25 cellular contexts compared by ENCODE assay signal in genomic region chr17:58096892-58097291, GRCh38. TPM values are rescaled to one million over a fixed set of nuclear protein-coding genes. Genes with fewer than 3 reads are reported as not detected.
DNase-seq lines count a peak whose midpoint lies in the region; ATAC-seq and TF ChIP-seq lines count a peak whose summit lies in the region.
"Had no signal": no experiment of that assay in that cellular context is flagged by ENCODE, and none has a peak within 500 bp of the region (broad histone marks: within the 10 kb centered on the region; RNA-seq: fewer than 3 reads in every experiment).

No MANE protein-coding gene starts in this region.

- no peaks in the 10 kb centered on the region for H3K9me3 Mint-ChIP-seq in type B pancreatic cell

- peak; percentile 46; the same call in 2 of the 3 replicates for ATAC-seq in SK-N-SH treated with all-trans-retinoic acid at 6 μM for 48 hours
- ATAC-seq: activated CD8-positive, alpha-beta memory T cell treated with anti-CD3 and anti-CD28 coated beads, Interleukin-2, amount 10 ng/mL, durations not matched to agents 7 days and 5 days; left cardiac atrium had no signal

- H3K36me3 Mint-ChIP-seq in type B pancreatic cell, result peaks cover 5% of the 10 kb centered on the region

- no peak overlapping the region for H3K4me3 Mint-ChIP-seq in type B pancreatic cell
- H3K4me3 Mint-ChIP-seq: activated CD8-positive, alpha-beta memory T cell treated with anti-CD3 and anti-CD28 coated beads, Interleukin-2, amount 10 ng/mL, durations not matched to agents 7 days and 5 days; CD4-positive, CD25-positive, alpha-beta regulatory T cell had no signal

- H3K4me1 Mint-ChIP-seq in type B pancreatic cell (ENCODE audit: unreplicated experiment), result peaks cover 2% of the 10 kb centered on the region

- H3K27me3 Mint-ChIP-seq in type B pancreatic cell, result no peaks in the 10 kb centered on the region
- H3K27me3 Mint-ChIP-seq: CD4-positive, CD25-positive, alpha-beta regulatory T cell had no signal

- TF ChIP-seq CTCF in fibroblast of mammary gland (conservative IDR thresholded peaks at IDR 0.05; ENCODE audit: control insufficient read depth, insufficient read depth, low read depth, low read length) (peak; percentile 22), type B pancreatic cell (conservative IDR thresholded peaks at IDR 0.05) (peak; percentile 46)

- H3K27ac Mint-ChIP-seq in type B pancreatic cell, result no peak overlapping the region
- H3K27ac Mint-ChIP-seq: activated CD8-positive, alpha-beta memory T cell treated with anti-CD3 and anti-CD28 coated beads, Interleukin-2, amount 10 ng/mL, durations not matched to agents 7 days and 5 days; CD4-positive, CD25-positive, alpha-beta regulatory T cell had no signal

- peak; percentile 46 for DNase-seq in NCI-H82 (lab: John Stamatoyannopoulos, UW)
- no peak for DNase-seq in NCI-H82 treated with DMSO at 0.1 percent for 48 hours (lab: John Stamatoyannopoulos, UW; ENCODE audit: unreplicated experiment)
- no peak for DNase-seq in fibroblast of mammary gland (ENCODE audit: low read depth)
- no peak for DNase-seq in type B pancreatic cell (ENCODE audit: extremely low spot score, unreplicated experiment)
- DNase-seq in retina, result no peak
- no peak for DNase-seq in stimulated activated CD4-positive, alpha-beta T cell treated with anti-CD3 and anti-CD28 coated beads, Interleukin-12 subunit alpha, Interleukin-12 subunit beta, amount 100 ng/mL, for 4 hours
- no peak for DNase-seq in activated CD8-positive, alpha-beta memory T cell treated with anti-CD3 and anti-CD28 coated beads for 24 hours
- DNase-seq: activated CD4-positive, alpha-beta T cell treated with anti-CD3 and anti-CD28 coated beads for 1 hour; activated CD8-positive, alpha-beta memory T cell treated with anti-CD3 and anti-CD28 coated beads, Interleukin-2, amount 10 ng/mL, durations not matched to agents 7 days and 5 days; activated effector memory CD4-positive, alpha-beta T cell treated with Interleukin-2 at 50 U/mL for 16 hours; adrenal gland; CD4-positive, CD25-positive, alpha-beta regulatory T cell; effector CD8-positive, alpha-beta T cell; GM23248; left cardiac atrium; NCI-H1092 treated with DMSO at 0.1 percent for 48 hours; NCI-H2107; NCI-H526 treated with DMSO at 0.1 percent for 48 hours; T1000 had no signal

- no peak overlapping the region for H3K4me3 ChIP-seq in fibroblast of mammary gland (ENCODE audit: control insufficient read depth, low read depth, low read length)
- H3K4me3 ChIP-seq: adrenal gland, GM23248, PC-9, SJSA1, thoracic aorta had no signal

TF ChIP-seq in SK-N-SH treated with all-trans-retinoic acid at 6 μM for 48 hours, 23 proteins besides CTCF, POLR2A, EP300 and RAD21:
- TF ChIP-seq TCF4 (CRISPR knock-in tag; IDR thresholded peaks at IDR 0.05; ENCODE audit: borderline replicate concordance) (no peak), ZC3H10 (CRISPR knock-in tag; IDR thresholded peaks at IDR 0.05) (no peak), TOX (CRISPR knock-in tag; IDR thresholded peaks at IDR 0.05; ENCODE audit: borderline replicate concordance) (no peak), ZFP30 (CRISPR knock-in tag; IDR thresholded peaks at IDR 0.05) (no peak), POU6F1 (CRISPR knock-in tag; IDR thresholded peaks at IDR 0.05; ENCODE audit: borderline replicate concordance, low read depth) (no peak), CSRNP3 (CRISPR knock-in tag; IDR thresholded peaks at IDR 0.05) (no peak), RARB (CRISPR knock-in tag; IDR thresholded peaks at IDR 0.05) (no peak)
- TF ChIP-seq, protein P1, sequence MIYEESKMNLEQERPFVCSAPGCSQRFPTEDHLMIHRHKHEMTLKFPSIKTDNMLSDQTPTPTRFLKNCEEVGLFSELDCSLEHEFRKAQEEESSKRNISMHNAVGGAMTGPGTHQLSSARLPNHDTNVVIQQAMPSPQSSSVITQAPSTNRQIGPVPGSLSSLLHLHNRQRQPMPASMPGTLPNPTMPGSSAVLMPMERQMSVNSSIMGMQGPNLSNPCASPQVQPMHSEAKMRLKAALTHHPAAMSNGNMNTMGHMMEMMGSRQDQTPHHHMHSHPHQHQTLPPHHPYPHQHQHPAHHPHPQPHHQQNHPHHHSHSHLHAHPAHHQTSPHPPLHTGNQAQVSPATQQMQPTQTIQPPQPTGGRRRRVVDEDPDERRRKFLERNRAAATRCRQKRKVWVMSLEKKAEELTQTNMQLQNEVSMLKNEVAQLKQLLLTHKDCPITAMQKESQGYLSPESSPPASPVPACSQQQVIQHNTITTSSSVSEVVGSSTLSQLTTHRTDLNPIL (CRISPR knock-in tag; IDR thresholded peaks at IDR 0.05; ENCODE audit: low read depth), result no peak
TF ChIP-seq in SK-N-SH treated with all-trans-retinoic acid at 6 μM for 48 hours: peak in this region for 0.

RNA-seq across cellular contexts. Expression of gene DYNLL2, which starts 13.7 kb away (rescaled TPM):
- total RNA-seq in type B pancreatic cell (ENCODE audit: low replicate concordance), result 41.6 and 42.5 TPM in 2 replicates

RNA-seq across cellular contexts. Expression of gene OR4D1, which starts 51.3 kb away (rescaled TPM):
- not detected in 2 replicates for total RNA-seq in type B pancreatic cell (ENCODE audit: low replicate concordance)
- total RNA-seq: A172, adrenal gland, cardiac septum, GM23248, left cardiac atrium, PC-9, thoracic aorta had no signal
